16 cellular contexts compared by ENCODE assay signal in genomic region chr7:47621985-47622561, GRCh38. TPM values are rescaled to one million over a fixed set of nuclear protein-coding genes. Genes with fewer than 3 reads are reported as not detected.
DNase-seq lines count a peak whose midpoint lies in the region; TF ChIP-seq lines count a peak whose summit lies in the region.
"Had no signal": no experiment of that assay in that cellular context is flagged by ENCODE, and none has a peak within 500 bp of the region (broad histone marks: within the 10 kb centered on the region; RNA-seq: fewer than 3 reads in every experiment).

No MANE protein-coding gene starts in this region.

- TF ChIP-seq CTCF in HFFc6 (IDR thresholded peaks at IDR 0.05) (no peak), chondrocyte (IDR thresholded peaks at IDR 0.05) (no peak), mesothelial cell of epicardium (IDR thresholded peaks at IDR 0.05; ENCODE audit: unreplicated experiment) (no peak)

- no peaks in the 10 kb centered on the region for H3K27me3 ChIP-seq in stomach smooth muscle (ENCODE audit: control insufficient read depth in 1 of 2, insufficient read depth in 2 of 2, low read length in 2 of 2)
- H3K27me3 ChIP-seq: MG63 had no signal

- peak overlapping the region; percentile 56 for H3K27ac ChIP-seq in stomach smooth muscle (ENCODE audit: low read length)

- H3K9me3 ChIP-seq in stomach smooth muscle (ENCODE audit: control insufficient read depth in 2 of 2, low read length in 2 of 2) = no peaks in the 10 kb centered on the region
- H3K9me3 ChIP-seq: MG63 had no signal

- DNase-seq in HFFc6 (no peak), chondrocyte (ENCODE audit: low spot score) (no peak), mesothelial cell of epicardium (ENCODE audit: low spot score in 2 of 2, unreplicated experiment in 2 of 2) (no peak), glomerular visceral epithelial cell (ENCODE audit: extremely low spot score) (no peak), middle frontal gyrus (ENCODE audit: extremely low spot score, low spot score) (no peak), NCI-H1930 (lab: John Stamatoyannopoulos, UW) (no peak), NCI-H1092 (lab: John Stamatoyannopoulos, UW) (no peak)
- DNase-seq: activated CD4-positive, alpha-beta memory T cell treated with anti-CD3 and anti-CD28 coated beads for 36 hours; CD4-positive, CD25-positive, alpha-beta regulatory T cell; central memory CD4-positive, alpha-beta T cell; GF-D8; MG63; OCI-M1; stimulated activated CD8-positive, alpha-beta memory T cell treated with anti-CD3 and anti-CD28 coated beads, Interleukin-4, amount 100 ng/mL, for 48 hours had no signal

- no peaks in the 10 kb centered on the region for H3K36me3 ChIP-seq in stomach smooth muscle (ENCODE audit: control insufficient read depth in 2 of 2, insufficient read depth in 2 of 2, low read length in 2 of 2)
- H3K36me3 ChIP-seq: MG63 had no signal

- H3K4me1 ChIP-seq in stomach smooth muscle (ENCODE audit: control insufficient read depth, insufficient read depth, low read length) = peaks cover 40% of the 10 kb centered on the region

- peak overlapping the region in 1 of 2 donors; percentile 49 for H3K4me3 ChIP-seq in stomach smooth muscle (ENCODE audit: low read length in 2 of 2)
- H3K4me3 ChIP-seq: MG63 had no signal

- H3K9ac ChIP-seq in stomach smooth muscle (ENCODE audit: low read length in 2 of 2) = no peak overlapping the region

- H3K4me1 Mint-ChIP-seq in HFFc6 (ENCODE audit: low read depth) (peaks cover 30% of the 10 kb centered on the region), chondrocyte (ENCODE audit: low read depth) (peaks cover 43% of the 10 kb centered on the region), mesothelial cell of epicardium (peaks cover 39% of the 10 kb centered on the region)
- H3K4me1 Mint-ChIP-seq: CD4-positive, CD25-positive, alpha-beta regulatory T cell had no signal

- H3K4me3 Mint-ChIP-seq in HFFc6 (peak overlapping the region; percentile 71; the same call in 1 of the 2 replicates), chondrocyte (ENCODE audit: unreplicated experiment) (no peak overlapping the region), mesothelial cell of epicardium (no peak overlapping the region)
- H3K4me3 Mint-ChIP-seq: activated CD4-positive, alpha-beta memory T cell treated with anti-CD3 and anti-CD28 coated beads for 36 hours; CD4-positive, CD25-positive, alpha-beta regulatory T cell; natural killer cell treated with Interleukin-12 subunit alpha and Interleukin-12 subunit beta and Interleukin-15 and Interleukin-18, amount 100 ng/mL, for 72 hours had no signal

- H3K9me3 Mint-ChIP-seq in HFFc6 (no peaks in the 10 kb centered on the region), chondrocyte (ENCODE audit: low read depth) (no peaks in the 10 kb centered on the region), mesothelial cell of epicardium (no peaks in the 10 kb centered on the region)
- H3K9me3 Mint-ChIP-seq: activated CD4-positive, alpha-beta memory T cell treated with anti-CD3 and anti-CD28 coated beads for 36 hours; natural killer cell treated with Interleukin-12 subunit alpha and Interleukin-12 subunit beta and Interleukin-15 and Interleukin-18, amount 100 ng/mL, for 72 hours had no signal

- H3K36me3 Mint-ChIP-seq in HFFc6 (ENCODE audit: low read depth) (no peaks in the 10 kb centered on the region), chondrocyte (ENCODE audit: low read depth) (no peaks in the 10 kb centered on the region), mesothelial cell of epicardium (no peaks in the 10 kb centered on the region)
- H3K36me3 Mint-ChIP-seq: activated CD4-positive, alpha-beta memory T cell treated with anti-CD3 and anti-CD28 coated beads for 36 hours; CD4-positive, CD25-positive, alpha-beta regulatory T cell; natural killer cell treated with Interleukin-12 subunit alpha and Interleukin-12 subunit beta and Interleukin-15 and Interleukin-18, amount 100 ng/mL, for 72 hours had no signal

- H3K27ac Mint-ChIP-seq in HFFc6 (peak overlapping the region; percentile 95), chondrocyte (ENCODE audit: unreplicated experiment) (peak overlapping the region; percentile 91), mesothelial cell of epicardium (peak overlapping the region; percentile 95)
- H3K27ac Mint-ChIP-seq: activated CD4-positive, alpha-beta memory T cell treated with anti-CD3 and anti-CD28 coated beads for 36 hours; CD4-positive, CD25-positive, alpha-beta regulatory T cell; natural killer cell treated with Interleukin-12 subunit alpha and Interleukin-12 subunit beta and Interleukin-15 and Interleukin-18, amount 100 ng/mL, for 72 hours had no signal

- no peaks in the 10 kb centered on the region for H3K27me3 Mint-ChIP-seq in HFFc6 (ENCODE audit: insufficient read depth)
- H3K27me3 Mint-ChIP-seq in chondrocyte (ENCODE audit: low read depth) = no peaks in the 10 kb centered on the region
- H3K27me3 Mint-ChIP-seq in mesothelial cell of epicardium (ENCODE audit: low read depth) = no peaks in the 10 kb centered on the region
- H3K27me3 Mint-ChIP-seq: activated CD4-positive, alpha-beta memory T cell treated with anti-CD3 and anti-CD28 coated beads for 36 hours; CD4-positive, CD25-positive, alpha-beta regulatory T cell; natural killer cell treated with Interleukin-12 subunit alpha and Interleukin-12 subunit beta and Interleukin-15 and Interleukin-18, amount 100 ng/mL, for 72 hours had no signal

RNA-seq across cellular contexts. Expression of gene TNS3, which starts 40.2 kb away (rescaled TPM):
- total RNA-seq in HFFc6 (2021; fragmentation: NEBNext Ultra II Directional; extraction: Animal tissue kit (Norgen Biotek cat#: 25700)) = 10 to 100 TPM; 50.8 to 77.0 (median 67.8) TPM
- total RNA-seq in chondrocyte = 320 to 433 TPM (median 426 TPM) in 3 replicates
- 427 to 461 TPM (median 452 TPM) in 3 replicates for total RNA-seq in mesothelial cell of epicardium
